Comparison of ENCODE assay signal across 12 cellular contexts in the genomic region with DNA sequence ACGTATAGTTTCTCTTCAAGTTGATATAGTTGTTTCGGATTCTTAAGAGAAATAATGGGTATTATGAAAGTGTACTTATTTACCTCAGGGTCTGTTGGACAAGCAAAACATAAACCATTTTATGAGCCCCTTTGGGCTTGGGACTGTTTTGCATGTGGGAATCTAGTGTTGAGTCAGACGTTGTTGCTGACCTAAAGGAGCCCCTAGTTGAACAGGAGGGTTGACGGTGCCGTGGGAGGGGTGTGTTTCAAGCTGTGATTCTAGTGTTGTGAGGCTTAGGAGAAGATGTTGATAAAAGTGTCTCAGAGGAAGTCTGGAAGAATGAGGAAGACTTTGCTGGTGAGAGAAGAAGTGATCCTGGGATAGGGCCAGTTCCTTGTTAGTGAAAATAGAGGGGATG.
A peak's percentile ranks its signal among the peaks of the same experiment; 100 is the strongest.
DNase-seq lines count a peak whose midpoint lies in the region; ATAC-seq, FAIRE-seq and TF ChIP-seq lines count a peak whose summit lies in the region.
"Had no signal": no experiment of that assay in that cellular context is flagged by ENCODE, and none has a peak within 500 bp of the region (broad histone marks: within the 10 kb centered on the region; RNA-seq: fewer than 3 reads in every experiment).

No MANE protein-coding gene starts in this region.

- peaks cover 11 to 12% of the 10 kb centered on the region in 2 donors for H3K4me1 ChIP-seq in kidney (ENCODE audit: control insufficient read depth in 1 of 2, insufficient read depth in 1 of 2, low read depth in 1 of 2, low read length in 2 of 2)
- H3K4me1 ChIP-seq: breast epithelium had no signal

- H3K27ac ChIP-seq in kidney (ENCODE audit: low read depth in 2 of 2, low read length in 2 of 2), result no peak overlapping the region
- H3K27ac ChIP-seq: breast epithelium, gastroesophageal sphincter had no signal

- FAIRE-seq in GM18507 (lab: Jason Lieb, UNC), result peak; percentile 67
- FAIRE-seq in kidney (lab: Jason Lieb, UNC), result no peak
- FAIRE-seq: H1 had no signal

- peak overlapping the region; percentile 13 for H3K27ac Mint-ChIP-seq in mesothelial cell of epicardium

- no peaks in the 10 kb centered on the region for H3K36me3 ChIP-seq in kidney (ENCODE audit: control insufficient read depth in 1 of 2, insufficient read depth in 2 of 2, low read length in 2 of 2)
- H3K36me3 ChIP-seq: breast epithelium, gastroesophageal sphincter had no signal

- no peak overlapping the region for H3K9ac ChIP-seq in kidney (ENCODE audit: low read length in 2 of 2)

- peak; percentile 58 for ATAC-seq in GM21786 (IDR thresholded peaks at IDR 0.05; ENCODE audit: unreplicated experiment)
- ATAC-seq in HG03457 (IDR thresholded peaks at IDR 0.05; ENCODE audit: unreplicated experiment), result peak; percentile 60
- no peak for ATAC-seq in GM19035 (IDR thresholded peaks at IDR 0.05; ENCODE audit: unreplicated experiment)
- ATAC-seq: gastroesophageal sphincter had no signal

- intact Hi-C loops in kidney (cut with DNase I), result no loop called here

- DNase-seq in GM18507 (ENCODE audit: extremely low spot score, insufficient read length, low read depth), result no peak
- no peak for DNase-seq in mesothelial cell of epicardium (ENCODE audit: low spot score in 2 of 2, unreplicated experiment in 2 of 2)
- no peak for DNase-seq in kidney
- DNase-seq in NCI-H2196 treated with DMSO at 0.1 percent for 48 hours (lab: John Stamatoyannopoulos, UW; ENCODE audit: unreplicated experiment), result no peak
- no peak for DNase-seq in activated naive CD4-positive, alpha-beta T cell treated with Interleukin-2 at 50 U/mL for 16 hours
- DNase-seq: stimulated activated CD4-positive, alpha-beta T cell treated with anti-CD3 and anti-CD28 coated beads, Interleukin-4, amount 100 ng/mL, for 4 hours had no signal

- no peak overlapping the region for H3K4me3 ChIP-seq in kidney (ENCODE audit: low read length in 2 of 2)
- H3K4me3 ChIP-seq: breast epithelium, gastroesophageal sphincter had no signal

- TF ChIP-seq CTCF in mesothelial cell of epicardium (IDR thresholded peaks at IDR 0.05; ENCODE audit: unreplicated experiment), result no peak
- no peak for TF ChIP-seq CTCF in kidney (IDR thresholded peaks at IDR 0.05; ENCODE audit: borderline replicate concordance, extremely low read depth, insufficient read depth)

- peaks cover 15% of the 10 kb centered on the region for H3K4me1 Mint-ChIP-seq in mesothelial cell of epicardium

- no peaks in the 10 kb centered on the region for H3K9me3 ChIP-seq in kidney (ENCODE audit: control insufficient read depth in 1 of 2, low read length in 2 of 2)
- H3K9me3 ChIP-seq: breast epithelium, gastroesophageal sphincter had no signal

- no peaks in the 10 kb centered on the region for H3K9me3 Mint-ChIP-seq in mesothelial cell of epicardium

- no peak overlapping the region for H3K4me3 Mint-ChIP-seq in mesothelial cell of epicardium

- peaks cover 7% of the 10 kb centered on the region for H3K36me3 Mint-ChIP-seq in mesothelial cell of epicardium

- H3K27me3 Mint-ChIP-seq in mesothelial cell of epicardium (ENCODE audit: low read depth), result no peaks in the 10 kb centered on the region
